10 cellular contexts compared by ENCODE assay signal in genomic region chr1:910881-911721, GRCh38. TPM values are rescaled to one million over a fixed set of nuclear protein-coding genes. Genes with fewer than 3 reads are reported as not detected.
DNase-seq lines count a peak whose midpoint lies in the region; TF ChIP-seq lines count a peak whose summit lies in the region.
"Had no signal": no experiment of that assay in that cellular context is flagged by ENCODE, and none has a peak within 500 bp of the region (broad histone marks: within the 10 kb centered on the region; RNA-seq: fewer than 3 reads in every experiment).

No MANE protein-coding gene starts in this region.

- no peak overlapping the region for H2AFZ ChIP-seq in neural progenitor cell (replicated peaks)

- H3K79me2 ChIP-seq in neural progenitor cell (ENCODE audit: low read depth): no peaks in the 10 kb centered on the region

- intact Hi-C loops in activated naive CD4-positive, alpha-beta T cell treated with anti-CD3 and anti-CD28 coated beads for 36 hours (cut with micrococcal nuclease): no loop called here
- intact Hi-C loops in testis (cut with DNase I; ENCODE audit: low total_unique reads): no loop called here

- peaks cover 39% of the 10 kb centered on the region for H3K27me3 Mint-ChIP-seq in activated naive CD4-positive, alpha-beta T cell treated with anti-CD3 and anti-CD28 coated beads for 36 hours (ENCODE audit: low read depth)
- H3K27me3 Mint-ChIP-seq in neural progenitor cell (ENCODE audit: insufficient read depth, low read depth): peaks cover 13% of the 10 kb centered on the region

- H3K27ac ChIP-seq in neural progenitor cell (no peak overlapping the region), testis (no peak overlapping the region)
- H3K27ac ChIP-seq: skin epidermis had no signal

- no peaks in the 10 kb centered on the region for H3K36me3 ChIP-seq in neural progenitor cell
- H3K36me3 ChIP-seq in testis (ENCODE audit: low read depth, missing control alignments): no peaks in the 10 kb centered on the region

- no peaks in the 10 kb centered on the region for H3K36me3 Mint-ChIP-seq in activated naive CD4-positive, alpha-beta T cell treated with anti-CD3 and anti-CD28 coated beads for 36 hours (ENCODE audit: low read depth)
- peaks cover 5% of the 10 kb centered on the region for H3K36me3 Mint-ChIP-seq in neural progenitor cell

- peaks cover 80% of the 10 kb centered on the region for H3K27me3 ChIP-seq in neural progenitor cell
- no peaks in the 10 kb centered on the region for H3K27me3 ChIP-seq in testis

- H3K4me3 Mint-ChIP-seq in activated naive CD4-positive, alpha-beta T cell treated with anti-CD3 and anti-CD28 coated beads for 36 hours: no peak overlapping the region
- peak overlapping the region; percentile 41 for H3K4me3 Mint-ChIP-seq in neural progenitor cell
- H3K4me3 Mint-ChIP-seq: activated naive CD4-positive, alpha-beta T cell treated with anti-CD3 and anti-CD28 coated beads, Interleukin-2, amount 50 U/mL, for 24 hours had no signal

- H3K4me1 ChIP-seq in neural progenitor cell: no peaks in the 10 kb centered on the region
- H3K4me1 ChIP-seq in testis: peaks cover 5% of the 10 kb centered on the region

- no peak overlapping the region for H3K9ac ChIP-seq in neural progenitor cell

- peaks cover 1% of the 10 kb centered on the region for H3K9me3 Mint-ChIP-seq in activated naive CD4-positive, alpha-beta T cell treated with anti-CD3 and anti-CD28 coated beads for 36 hours
- H3K9me3 Mint-ChIP-seq in neural progenitor cell: peaks cover 6% of the 10 kb centered on the region
- H3K9me3 Mint-ChIP-seq: activated naive CD4-positive, alpha-beta T cell treated with anti-CD3 and anti-CD28 coated beads, Interleukin-2, amount 50 U/mL, for 24 hours had no signal

- no peak overlapping the region for H3K27ac Mint-ChIP-seq in activated naive CD4-positive, alpha-beta T cell treated with anti-CD3 and anti-CD28 coated beads for 36 hours
- no peak overlapping the region for H3K27ac Mint-ChIP-seq in neural progenitor cell
- H3K27ac Mint-ChIP-seq: activated naive CD4-positive, alpha-beta T cell treated with anti-CD3 and anti-CD28 coated beads, Interleukin-2, amount 50 U/mL, for 24 hours had no signal

- H3F3A ChIP-seq in neural progenitor cell (ENCODE audit: low read depth): peaks cover 5% of the 10 kb centered on the region

- H3K4me2 ChIP-seq in neural progenitor cell: no peak overlapping the region

- no peak for TF ChIP-seq POLR2A in testis (IDR thresholded peaks at IDR 0.05)

- TF ChIP-seq CTCF in neural progenitor cell (IDR thresholded peaks at IDR 0.05): no peak
- no peak for TF ChIP-seq CTCF in testis (IDR thresholded peaks at IDR 0.05)

- no peaks in the 10 kb centered on the region for H3K9me3 ChIP-seq in neural progenitor cell (ENCODE audit: low read depth)
- H3K9me3 ChIP-seq in testis: no peaks in the 10 kb centered on the region

- no peaks in the 10 kb centered on the region for H4K20me1 ChIP-seq in neural progenitor cell (ENCODE audit: low read depth)

- H3K4me3 ChIP-seq in neural progenitor cell (no peak overlapping the region), testis (no peak overlapping the region)
- H3K4me3 ChIP-seq: skin epidermis had no signal

- WGBS in testis, 2 donors: 64% methylated on average over 14 to 25 of the region's 25 CpGs

- H3K4me1 Mint-ChIP-seq in activated naive CD4-positive, alpha-beta T cell treated with anti-CD3 and anti-CD28 coated beads for 36 hours (ENCODE audit: low read depth): peaks cover 1% of the 10 kb centered on the region
- H3K4me1 Mint-ChIP-seq in neural progenitor cell: peaks cover 20% of the 10 kb centered on the region

- CTCF ChIA-PET in activated naive CD4-positive, alpha-beta T cell treated with anti-CD3 and anti-CD28 coated beads for 36 hours (lab: Charles Lee): interaction anchor here (0.6 kb wide), 1 partner anchor 65 kb away, joined by 3 read pairs; no protein-coding TSS in a partner anchor

- peak; percentile 58 for DNase-seq in DMS153 (lab: John Stamatoyannopoulos, UW)
- DNase-seq in HuH-7.5 (ENCODE audit: low spot score): peak; percentile 15
- peak; percentile 11 for DNase-seq in activated naive CD4-positive, alpha-beta T cell treated with anti-CD3 and anti-CD28 coated beads for 36 hours
- peak; percentile 1 for DNase-seq in neural progenitor cell (ENCODE audit: low spot score)
- no peak for DNase-seq in testis
- DNase-seq in inferior parietal cortex (ENCODE audit: extremely low spot score): no peak
- no peak for DNase-seq in DMS79 treated with DMSO at 0.1 percent for 48 hours (lab: John Stamatoyannopoulos, UW)
- no peak for DNase-seq in KG1 (lab: John Stamatoyannopoulos, UW)

RNA-seq across cellular contexts. Expression of gene SAMD11, which starts 12.6 kb away (rescaled TPM):
- total RNA-seq in activated naive CD4-positive, alpha-beta T cell treated with anti-CD3 and anti-CD28 coated beads for 36 hours: not detected
- total RNA-seq in neural progenitor cell (ENCODE audit: low replicate concordance) (0.15 TPM in 1 of 2 replicates, not detected in the other), testis (10 to 100 TPM; 36.9 to 47.2 TPM)
- 7.9 TPM for polyA plus RNA-seq in testis (ENCODE audit: insufficient read depth, low read depth, low replicate concordance)

RNA-seq across cellular contexts. Expression of gene NOC2L, which starts 48.0 kb away (rescaled TPM):
- 100 to 1,000 TPM; 113 to 119 TPM for total RNA-seq in activated naive CD4-positive, alpha-beta T cell treated with anti-CD3 and anti-CD28 coated beads for 36 hours
- total RNA-seq in neural progenitor cell (ENCODE audit: low replicate concordance) (39.6 and 69.1 TPM in 2 replicates), testis (10 to 100 TPM; 82.5 to 94.0 TPM)
- 78.3 TPM for polyA plus RNA-seq in testis (ENCODE audit: insufficient read depth, low read depth, low replicate concordance)

RNA-seq across cellular contexts. Expression of gene KLHL17, which starts 49.3 kb away (rescaled TPM):
- total RNA-seq in activated naive CD4-positive, alpha-beta T cell treated with anti-CD3 and anti-CD28 coated beads for 36 hours: 10 to 100 TPM; 19.4 to 20.2 TPM
- total RNA-seq in neural progenitor cell (ENCODE audit: low replicate concordance) (10.7 and 33.8 TPM in 2 replicates), testis (10 to 100 TPM; 34.9 to 36.4 TPM)
- polyA plus RNA-seq in testis (ENCODE audit: insufficient read depth, low read depth, low replicate concordance): 16.0 TPM

RNA-seq across cellular contexts. Expression of gene PLEKHN1, which starts 55.2 kb away (rescaled TPM):
- under 1 TPM; 0.52 to 0.69 TPM for total RNA-seq in activated naive CD4-positive, alpha-beta T cell treated with anti-CD3 and anti-CD28 coated beads for 36 hours
- total RNA-seq in neural progenitor cell (ENCODE audit: low replicate concordance): 0.09 TPM in 1 of 2 replicates, not detected in the other
- under 1 TPM; 0.47 to 0.56 TPM for total RNA-seq in testis
- polyA plus RNA-seq in testis (ENCODE audit: insufficient read depth, low read depth, low replicate concordance): 0.21 TPM

Comparison
In these comparisons a context has a peak if more than half of its experiments do, and no peak if none do; other contexts are left out.
1. DNase-seq: peak in DMS153 (single experiment), HuH-7.5 (single experiment), activated naive CD4-positive, alpha-beta T cell treated with anti-CD3 and anti-CD28 coated beads for 36 hours (single experiment) and neural progenitor cell (single experiment); none in testis (single experiment), inferior parietal cortex (single experiment), DMS79 treated with DMSO at 0.1 percent for 48 hours (single experiment) and KG1 (single experiment).
2. RNA of gene SAMD11, which starts 12.6 kb away (total RNA-seq): 36.9 to 47.2 TPM in testis; not detected in activated naive CD4-positive, alpha-beta T cell treated with anti-CD3 and anti-CD28 coated beads for 36 hours and 0.15 TPM in neural progenitor cell; every median in the first group is over 10 times any median in the second.